Comparison of ENCODE assay signal across 27 cellular contexts in genomic region chr3:153596402-153596801, GRCh38.
"Had no signal": no experiment of that assay in that cellular context is flagged by ENCODE, and none has a peak within 500 bp of the region (broad histone marks: within the 10 kb centered on the region; RNA-seq: fewer than 3 reads in every experiment).

No MANE protein-coding gene starts in this region.

- H3K36me3 Mint-ChIP-seq: activated CD4-positive, alpha-beta memory T cell treated with anti-CD3 and anti-CD28 coated beads for 36 hours; activated naive CD4-positive, alpha-beta T cell treated with anti-CD3 and anti-CD28 coated beads, Interleukin-2, amount 50 U/mL, for 72 hours; T-cell had no signal

- H3K9me3 Mint-ChIP-seq: activated CD4-positive, alpha-beta memory T cell treated with anti-CD3 and anti-CD28 coated beads for 36 hours; activated CD4-positive, alpha-beta T cell treated with anti-CD3 and anti-CD28 coated beads, Interleukin-2, amount 10 ng/mL, durations not matched to agents 7 days and 5 days; T-cell had no signal

- ATAC-seq: Panc1, Right ventricle myocardium inferior, T-cell had no signal

- DNase-seq: activated CD4-positive, alpha-beta memory T cell treated with anti-CD3 and anti-CD28 coated beads for 36 hours; activated CD4-positive, alpha-beta T cell treated with anti-CD3 and anti-CD28 coated beads, Interleukin-2, amount 10 ng/mL, durations not matched to agents 7 days and 5 days; activated CD4-positive, CD25-positive, alpha-beta regulatory T cell; activated CD8-positive, alpha-beta memory T cell treated with anti-CD3 and anti-CD28 coated beads, Interleukin-2, amount 50 U/mL, for 4 hours; activated effector memory CD4-positive, alpha-beta T cell treated with anti-CD3 and anti-CD28 coated beads, Interleukin-2, amount 50 U/mL, for 16 hours; activated naive CD4-positive, alpha-beta T cell treated with Interleukin-2 at 50 U/mL for 16 hours; activated T-cell treated with anti-CD3 and anti-CD28 coated beads, Interleukin-2, amount 50 U/mL, for 1 hour; brain microvascular endothelial cell; Karpas-422; MM.1S; NCI-H1105 treated with DMSO at 0.1 percent for 48 hours; NCI-H1694; NCI-H2029; NCI-H2107; NCI-H345; NCI-H510A treated with DMSO at 0.1 percent for 48 hours; NCI-H69; NK-92 treated with Interleukin-12 subunit alpha and Interleukin-12 subunit beta, amount 100 ng/mL, for 24 hours; OCI-M1; RPMI8226; T-cell; T1000 had no signal

- H3K4me3 ChIP-seq: cardiac muscle cell, SK-N-MC had no signal

- H3K27ac Mint-ChIP-seq: activated CD4-positive, alpha-beta memory T cell treated with anti-CD3 and anti-CD28 coated beads for 36 hours; activated CD4-positive, alpha-beta T cell treated with anti-CD3 and anti-CD28 coated beads, Interleukin-2, amount 10 ng/mL, durations not matched to agents 7 days and 5 days; activated naive CD4-positive, alpha-beta T cell treated with anti-CD3 and anti-CD28 coated beads, Interleukin-2, amount 50 U/mL, for 72 hours; T-cell had no signal

- H3K36me3 ChIP-seq: brain microvascular endothelial cell, cardiac muscle cell had no signal

- H3K27ac ChIP-seq: brain microvascular endothelial cell, cardiac muscle cell, SK-N-MC had no signal

- H3K27me3 ChIP-seq: brain microvascular endothelial cell, cardiac muscle cell had no signal

- H3K27me3 Mint-ChIP-seq: activated CD4-positive, alpha-beta memory T cell treated with anti-CD3 and anti-CD28 coated beads for 36 hours; activated CD4-positive, alpha-beta T cell treated with anti-CD3 and anti-CD28 coated beads, Interleukin-2, amount 10 ng/mL, durations not matched to agents 7 days and 5 days; T-cell had no signal

- H3K4me3 Mint-ChIP-seq: activated CD4-positive, alpha-beta memory T cell treated with anti-CD3 and anti-CD28 coated beads for 36 hours; activated CD4-positive, alpha-beta T cell treated with anti-CD3 and anti-CD28 coated beads, Interleukin-2, amount 10 ng/mL, durations not matched to agents 7 days and 5 days; T-cell had no signal
